ENCODE assay signal across 18 cellular contexts in genomic region chr6:37548067-37548674, GRCh38. TPM values are rescaled to one million over a fixed set of nuclear protein-coding genes. Genes with fewer than 3 reads are reported as not detected.
DNase-seq lines count a peak whose midpoint lies in the region; ATAC-seq and TF ChIP-seq lines count a peak whose summit lies in the region.
"Had no signal": no experiment of that assay in that cellular context is flagged by ENCODE, and none has a peak within 500 bp of the region (broad histone marks: within the 10 kb centered on the region; RNA-seq: fewer than 3 reads in every experiment).

No MANE protein-coding gene starts in this region.

- POLR2A ChIA-PET in Panc1 (lab: Charles Lee), result no interaction called here

- H3K27me3 ChIP-seq in Panc1 (ENCODE audit: control insufficient read depth, insufficient read depth, low read length), result no peaks in the 10 kb centered on the region
- H3K27me3 ChIP-seq: breast epithelium, dorsolateral prefrontal cortex, testis had no signal

- intact Hi-C loops in Panc1 (cut with micrococcal nuclease; ENCODE audit: unreplicated experiment), result no loop called here

- H3K4me1 Mint-ChIP-seq in stimulated activated naive CD8-positive, alpha-beta T cell treated with anti-CD3 and anti-CD28 coated beads, Interleukin-15, Interleukin-2, amounts not matched to agents 100 ng/mL and 50 ng/mL, for 24 hours (ENCODE audit: low read depth), result peaks cover 37% of the 10 kb centered on the region
- H3K4me1 Mint-ChIP-seq in stimulated activated naive B cell treated with anti-CD40 and anti-IgM and Interleukin-4, amounts not matched to agents 10 μg/mL and 1 μg/mL and 100 μg/mL, for 72 hours, result peaks cover 68 to 85% of the 10 kb centered on the region in 2 donors
- peaks cover 30% of the 10 kb centered on the region for H3K4me1 Mint-ChIP-seq in nephron progenitor cell

- no peak for ATAC-seq in stimulated activated naive CD8-positive, alpha-beta T cell treated with anti-CD3 and anti-CD28 coated beads, Interleukin-15, Interleukin-2, amounts not matched to agents 100 U/mL and 50 U/mL, for 24 hours
- no peak for ATAC-seq in Panc1
- ATAC-seq in stimulated activated naive B cell treated with anti-CD40 and anti-IgM and Interleukin-4, amounts not matched to agents 10 μg/mL and 1 μg/mL and 100 μg/mL, for 72 hours (replicated peaks), result no peak

- peak overlapping the region; percentile 90 for H3K27ac ChIP-seq in Panc1 (ENCODE audit: low read length)
- peak overlapping the region; percentile 67 for H3K27ac ChIP-seq in epithelial cell of prostate
- H3K27ac ChIP-seq: breast epithelium, dorsolateral prefrontal cortex, testis had no signal

- in situ Hi-C loops in Panc1 (cut with HindIII; ENCODE audit: low pct_unique_long_range_greater_than_20kb, low sequenced_read_pairs), result no loop called here

- DNase-seq in stimulated activated naive CD8-positive, alpha-beta T cell treated with anti-CD3 and anti-CD28 coated beads, Interleukin-15, Interleukin-2, amounts not matched to agents 100 U/mL and 50 U/mL, for 24 hours, result no peak
- DNase-seq in Panc1 (ENCODE audit: low read depth, low spot score) (no peak), epithelial cell of prostate (ENCODE audit: low read depth, low spot score) (no peak), iPS-NIHi11 (ENCODE audit: low spot score) (no peak), nephron progenitor cell (no peak), cerebellar cortex (ENCODE audit: low spot score) (no peak)
- no peak for DNase-seq in stimulated activated naive B cell treated with anti-CD40 and anti-IgM and Interleukin-4, amounts not matched to agents 10 μg/mL and 1 μg/mL and 100 μg/mL, for 72 hours
- DNase-seq: activated CD4-positive, CD25-positive, alpha-beta regulatory T cell treated with anti-CD3 and anti-CD28 coated beads, Interleukin-2, amount 50 U/mL, for 72 hours; activated T-cell treated with anti-CD3 and anti-CD28 coated beads, Interleukin-2, amount 50 U/mL, for 4 hours; dorsolateral prefrontal cortex; kidney; NCI-H2107; NCI-H774; stimulated activated CD4-positive, alpha-beta T cell treated with anti-CD3 and anti-CD28 coated beads, Interleukin-1b, Interleukin-23, amount 100 ng/mL, for 48 hours had no signal

- peaks cover 46% of the 10 kb centered on the region for H3K4me1 ChIP-seq in Panc1 (ENCODE audit: control insufficient read depth, insufficient read depth, low read length)
- H3K4me1 ChIP-seq: breast epithelium, testis had no signal

- H3K4me3 Mint-ChIP-seq in stimulated activated naive CD8-positive, alpha-beta T cell treated with anti-CD3 and anti-CD28 coated beads, Interleukin-15, Interleukin-2, amounts not matched to agents 100 ng/mL and 50 ng/mL, for 24 hours, result no peak overlapping the region
- no peak overlapping the region for H3K4me3 Mint-ChIP-seq in stimulated activated naive B cell treated with anti-CD40 and anti-IgM and Interleukin-4, amounts not matched to agents 10 μg/mL and 1 μg/mL and 100 μg/mL, for 72 hours
- no peak overlapping the region for H3K4me3 Mint-ChIP-seq in nephron progenitor cell
- H3K4me3 Mint-ChIP-seq: activated naive CD8-positive, alpha-beta T cell; activated T-cell treated with anti-CD3 and anti-CD28 coated beads, Interleukin-2, amount 50 U/mL, for 4 hours had no signal

- no TSS peak for BruUV-seq in Panc1 (replicated peaks; lab: Mats Ljungman, UMichigan)

- no peaks in the 10 kb centered on the region for H3K9me3 Mint-ChIP-seq in stimulated activated naive CD8-positive, alpha-beta T cell treated with anti-CD3 and anti-CD28 coated beads, Interleukin-15, Interleukin-2, amounts not matched to agents 100 ng/mL and 50 ng/mL, for 24 hours
- no peaks in the 10 kb centered on the region for H3K9me3 Mint-ChIP-seq in stimulated activated naive B cell treated with anti-CD40 and anti-IgM and Interleukin-4, amounts not matched to agents 10 μg/mL and 1 μg/mL and 100 μg/mL, for 72 hours
- H3K9me3 Mint-ChIP-seq in nephron progenitor cell, result no peaks in the 10 kb centered on the region
- H3K9me3 Mint-ChIP-seq: activated T-cell treated with anti-CD3 and anti-CD28 coated beads, Interleukin-2, amount 50 U/mL, for 4 hours had no signal

- no peaks in the 10 kb centered on the region for H3K36me3 ChIP-seq in Panc1 (ENCODE audit: control insufficient read depth, insufficient read depth, low read length)
- H3K36me3 ChIP-seq: breast epithelium had no signal

- TF ChIP-seq CTCF in Panc1 (IDR thresholded peaks at IDR 0.05), result no peak
- TF ChIP-seq CTCF in nephron progenitor cell (IDR thresholded peaks at IDR 0.05), result no peak

- no peaks in the 10 kb centered on the region for H3K9me3 ChIP-seq in Panc1 (ENCODE audit: control insufficient read depth, insufficient read depth, low read depth, low read length)
- H3K9me3 ChIP-seq: breast epithelium, testis had no signal

- H3K27ac Mint-ChIP-seq in stimulated activated naive CD8-positive, alpha-beta T cell treated with anti-CD3 and anti-CD28 coated beads, Interleukin-15, Interleukin-2, amounts not matched to agents 100 ng/mL and 50 ng/mL, for 24 hours, result peak overlapping the region; percentile 1
- H3K27ac Mint-ChIP-seq in stimulated activated naive B cell treated with anti-CD40 and anti-IgM and Interleukin-4, amounts not matched to agents 10 μg/mL and 1 μg/mL and 100 μg/mL, for 72 hours, result peak overlapping the region; percentile 84
- H3K27ac Mint-ChIP-seq in nephron progenitor cell, result no peak overlapping the region
- H3K27ac Mint-ChIP-seq: activated naive CD8-positive, alpha-beta T cell had no signal

- CTCF ChIA-PET in Panc1 (lab: Charles Lee), result interaction anchor here (0.6 to 0.8 kb wide), 2 partner anchors 18 to 464 kb away, joined by 4 read pairs; no protein-coding TSS in a partner anchor

- peaks cover 4% of the 10 kb centered on the region for H3K27me3 Mint-ChIP-seq in stimulated activated naive CD8-positive, alpha-beta T cell treated with anti-CD3 and anti-CD28 coated beads, Interleukin-15, Interleukin-2, amounts not matched to agents 100 ng/mL and 50 ng/mL, for 24 hours
- H3K27me3 Mint-ChIP-seq in stimulated activated naive B cell treated with anti-CD40 and anti-IgM and Interleukin-4, amounts not matched to agents 10 μg/mL and 1 μg/mL and 100 μg/mL, for 72 hours, result no peaks in the 10 kb centered on the region
- peaks cover 49% of the 10 kb centered on the region for H3K27me3 Mint-ChIP-seq in nephron progenitor cell (ENCODE audit: low read depth, poor library complexity)
- H3K27me3 Mint-ChIP-seq: activated naive CD8-positive, alpha-beta T cell had no signal

- no peak overlapping the region for H3K4me3 ChIP-seq in Panc1 (ENCODE audit: low read depth in 2 of 2, low read length in 2 of 2)
- H3K4me3 ChIP-seq: breast epithelium, dorsolateral prefrontal cortex, testis had no signal

- H3K36me3 Mint-ChIP-seq in stimulated activated naive CD8-positive, alpha-beta T cell treated with anti-CD3 and anti-CD28 coated beads, Interleukin-15, Interleukin-2, amounts not matched to agents 100 ng/mL and 50 ng/mL, for 24 hours (ENCODE audit: low read depth), result no peaks in the 10 kb centered on the region
- no peaks in the 10 kb centered on the region for H3K36me3 Mint-ChIP-seq in stimulated activated naive B cell treated with anti-CD40 and anti-IgM and Interleukin-4, amounts not matched to agents 10 μg/mL and 1 μg/mL and 100 μg/mL, for 72 hours
- no peaks in the 10 kb centered on the region for H3K36me3 Mint-ChIP-seq in nephron progenitor cell (ENCODE audit: low read depth)
- H3K36me3 Mint-ChIP-seq: activated naive CD8-positive, alpha-beta T cell had no signal

RNA-seq across cellular contexts. Expression of gene CCDC167, which starts 48.5 kb away (rescaled TPM):
- 57.6 TPM for total RNA-seq in Panc1 (2021; ENCODE audit: unreplicated experiment)
- 48.1 TPM for polyA plus RNA-seq in Panc1 (2012; ENCODE audit: insufficient read length)
